In genomic region chr17:72266099-72266852, GRCh38 we compare ENCODE assay signal across 19 cellular contexts.
DNase-seq lines count a peak whose midpoint lies in the region; ATAC-seq lines count a peak whose summit lies in the region.
"Had no signal": no experiment of that assay in that cellular context is flagged by ENCODE, and none has a peak within 500 bp of the region (broad histone marks: within the 10 kb centered on the region; RNA-seq: fewer than 3 reads in every experiment).

No MANE protein-coding gene starts in this region.

- ATAC-seq in HG03097 (IDR thresholded peaks at IDR 0.05; ENCODE audit: low FRiP score, unreplicated experiment), result no peak
- ATAC-seq in HG02623 (IDR thresholded peaks at IDR 0.05; ENCODE audit: unreplicated experiment), result no peak
- ATAC-seq: activated T-cell treated with anti-CD3 and anti-CD28 coated beads, Interleukin-2, amount 50 U/mL, for 72 hours; heart left ventricle; Panc1; sciatic nerve had no signal

- peak; percentile 89 for DNase-seq in DMS153 (lab: John Stamatoyannopoulos, UW)
- DNase-seq in NCI-H1417 (lab: John Stamatoyannopoulos, UW), result peak; percentile 27 to 91 (median 71)
- DNase-seq in NCI-H345 treated with DMSO at 0.1 percent for 48 hours (lab: John Stamatoyannopoulos, UW; ENCODE audit: unreplicated experiment), result peak; percentile 92
- peak; percentile 13 for DNase-seq in kidney tubule cell (ENCODE audit: low spot score)
- no peak for DNase-seq in activated CD4-positive, alpha-beta T cell treated with anti-CD3 and anti-CD28 coated beads for 4 hours
- no peak for DNase-seq in SIG-M5 (lab: John Stamatoyannopoulos, UW)
- DNase-seq: activated CD4-positive, alpha-beta memory T cell treated with anti-CD3 and anti-CD28 coated beads, Interleukin-2, amount 10 ng/mL, durations not matched to agents 7 days and 5 days; activated naive CD8-positive, alpha-beta T cell treated with anti-CD3 and anti-CD28 coated beads for 36 hours; activated T-cell treated with anti-CD3 and anti-CD28 coated beads, Interleukin-2, amount 50 U/mL, for 72 hours; HCEC 1CT; heart left ventricle; islet precursor cell; NCI-H82; stimulated activated CD4-positive, alpha-beta T cell treated with anti-CD3 and anti-CD28 coated beads, Interleukin-1b, Interleukin-23, amount 100 ng/mL, for 48 hours; substantia nigra had no signal

Comparison
In these comparisons a context has a peak if more than half of its experiments do, and no peak if none do; other contexts are left out.
1. DNase-seq: peak in DMS153 (single experiment), NCI-H1417 (3 of 3), NCI-H345 treated with DMSO at 0.1 percent for 48 hours (single experiment) and kidney tubule cell (single experiment); none in activated CD4-positive, alpha-beta T cell treated with anti-CD3 and anti-CD28 coated beads for 4 hours (0 of 2) and SIG-M5 (single experiment).